1 cellular context compared by ENCODE assay signal in genomic region chr1:75345538-75346292, GRCh38.
TF ChIP-seq lines count a peak whose summit lies in the region.

No MANE protein-coding gene starts in this region.

TF ChIP-seq in HEK293, 187 proteins besides CTCF, POLR2A, EP300 and RAD21 (continued from another document):
- TF ChIP-seq, protein P1, sequence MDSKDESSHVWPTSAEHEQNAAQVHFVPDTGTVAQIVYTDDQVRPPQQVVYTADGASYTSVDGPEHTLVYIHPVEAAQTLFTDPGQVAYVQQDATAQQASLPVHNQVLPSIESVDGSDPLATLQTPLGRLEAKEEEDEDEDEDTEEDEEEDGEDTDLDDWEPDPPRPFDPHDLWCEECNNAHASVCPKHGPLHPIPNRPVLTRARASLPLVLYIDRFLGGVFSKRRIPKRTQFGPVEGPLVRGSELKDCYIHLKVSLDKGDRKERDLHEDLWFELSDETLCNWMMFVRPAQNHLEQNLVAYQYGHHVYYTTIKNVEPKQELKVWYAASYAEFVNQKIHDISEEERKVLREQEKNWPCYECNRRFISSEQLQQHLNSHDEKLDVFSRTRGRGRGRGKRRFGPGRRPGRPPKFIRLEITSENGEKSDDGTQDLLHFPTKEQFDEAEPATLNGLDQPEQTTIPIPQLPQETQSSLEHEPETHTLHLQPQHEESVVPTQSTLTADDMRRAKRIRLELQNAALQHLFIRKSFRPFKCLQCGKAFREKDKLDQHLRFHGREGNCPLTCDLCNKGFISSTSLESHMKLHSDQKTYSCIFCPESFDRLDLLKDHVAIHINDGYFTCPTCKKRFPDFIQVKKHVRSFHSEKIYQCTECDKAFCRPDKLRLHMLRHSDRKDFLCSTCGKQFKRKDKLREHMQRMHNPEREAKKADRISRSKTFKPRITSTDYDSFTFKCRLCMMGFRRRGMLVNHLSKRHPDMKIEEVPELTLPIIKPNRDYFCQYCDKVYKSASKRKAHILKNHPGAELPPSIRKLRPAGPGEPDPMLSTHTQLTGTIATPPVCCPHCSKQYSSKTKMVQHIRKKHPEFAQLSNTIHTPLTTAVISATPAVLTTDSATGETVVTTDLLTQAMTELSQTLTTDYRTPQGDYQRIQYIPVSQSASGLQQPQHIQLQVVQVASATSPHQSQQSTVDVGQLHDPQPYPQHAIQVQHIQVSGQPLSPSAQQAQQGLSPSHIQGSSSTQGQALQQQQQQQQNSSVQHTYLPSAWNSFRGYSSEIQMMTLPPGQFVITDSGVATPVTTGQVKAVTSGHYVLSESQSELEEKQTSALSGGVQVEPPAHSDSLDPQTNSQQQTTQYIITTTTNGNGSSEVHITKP (tag by site-specific recombination; IDR thresholded peaks at IDR 0.05): peak; percentile 77
- TF ChIP-seq ZNF2 (tag by site-specific recombination; IDR thresholded peaks at IDR 0.05) (no peak), ZFP41 (tag by site-specific recombination; IDR thresholded peaks at IDR 0.05; ENCODE audit: borderline replicate concordance) (no peak), ZBTB10 (tag by site-specific recombination; IDR thresholded peaks at IDR 0.05) (no peak), ZSCAN30 (tag by site-specific recombination; IDR thresholded peaks at IDR 0.05) (no peak), ZNF280D (tag by site-specific recombination; IDR thresholded peaks at IDR 0.05) (no peak), KLF16 (tag by site-specific recombination; IDR thresholded peaks at IDR 0.05) (no peak), HOXC10 (CRISPR knock-in tag; IDR thresholded peaks at IDR 0.05) (no peak), GLIS2 (tag by site-specific recombination; IDR thresholded peaks at IDR 0.05) (no peak), ZNF114 (tag by site-specific recombination; IDR thresholded peaks at IDR 0.05) (no peak), ZNF658 (tag by site-specific recombination; IDR thresholded peaks at IDR 0.05) (no peak), REPIN1 (tag by site-specific recombination; IDR thresholded peaks at IDR 0.05; ENCODE audit: low read depth) (no peak), ZNF366 (tag by site-specific recombination; conservative IDR thresholded peaks at IDR 0.05) (peak; percentile 82), ZNF76 (tag by site-specific recombination; IDR thresholded peaks at IDR 0.05; ENCODE audit: borderline replicate concordance, low read depth) (no peak), ZNF548 (tag by site-specific recombination; IDR thresholded peaks at IDR 0.05) (no peak), RBAK (tag by site-specific recombination; IDR thresholded peaks at IDR 0.05) (no peak), ZNF514 (tag by site-specific recombination; IDR thresholded peaks at IDR 0.05) (no peak), ZBTB8A (tag by site-specific recombination; IDR thresholded peaks at IDR 0.05) (no peak), SCRT2 (tag by site-specific recombination; IDR thresholded peaks at IDR 0.05) (0 out of 2 replicates have a peak, but pooled peaks have one; percentile 8), ZNF623 (tag by site-specific recombination; IDR thresholded peaks at IDR 0.05) (no peak), ZNF777 (tag by site-specific recombination; IDR thresholded peaks at IDR 0.05; ENCODE audit: borderline replicate concordance) (no peak), ZNF133 (tag by site-specific recombination; IDR thresholded peaks at IDR 0.05) (no peak), ZIC2 (tag by site-specific recombination; IDR thresholded peaks at IDR 0.05) (no peak), ZNF416 (tag by site-specific recombination; IDR thresholded peaks at IDR 0.05) (no peak), ZNF37A (tag by site-specific recombination; IDR thresholded peaks at IDR 0.05) (no peak), ZNF530 (tag by site-specific recombination; IDR thresholded peaks at IDR 0.05; ENCODE audit: low read depth) (no peak), ZNF645 (tag by site-specific recombination; IDR thresholded peaks at IDR 0.05) (no peak), PRDM1 (tag by site-specific recombination; IDR thresholded peaks at IDR 0.05) (no peak), SP2 (tag by site-specific recombination; IDR thresholded peaks at IDR 0.05) (no peak; the same call in 1 of the 2 replicates), GLIS1 (tag by site-specific recombination; IDR thresholded peaks at IDR 0.05) (no peak)
- TF ChIP-seq, protein P2, sequence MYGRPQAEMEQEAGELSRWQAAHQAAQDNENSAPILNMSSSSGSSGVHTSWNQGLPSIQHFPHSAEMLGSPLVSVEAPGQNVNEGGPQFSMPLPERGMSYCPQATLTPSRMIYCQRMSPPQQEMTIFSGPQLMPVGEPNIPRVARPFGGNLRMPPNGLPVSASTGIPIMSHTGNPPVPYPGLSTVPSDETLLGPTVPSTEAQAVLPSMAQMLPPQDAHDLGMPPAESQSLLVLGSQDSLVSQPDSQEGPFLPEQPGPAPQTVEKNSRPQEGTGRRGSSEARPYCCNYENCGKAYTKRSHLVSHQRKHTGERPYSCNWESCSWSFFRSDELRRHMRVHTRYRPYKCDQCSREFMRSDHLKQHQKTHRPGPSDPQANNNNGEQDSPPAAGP (tag by site-specific recombination; IDR thresholded peaks at IDR 0.05): no peak
- TF ChIP-seq, protein P3, sequence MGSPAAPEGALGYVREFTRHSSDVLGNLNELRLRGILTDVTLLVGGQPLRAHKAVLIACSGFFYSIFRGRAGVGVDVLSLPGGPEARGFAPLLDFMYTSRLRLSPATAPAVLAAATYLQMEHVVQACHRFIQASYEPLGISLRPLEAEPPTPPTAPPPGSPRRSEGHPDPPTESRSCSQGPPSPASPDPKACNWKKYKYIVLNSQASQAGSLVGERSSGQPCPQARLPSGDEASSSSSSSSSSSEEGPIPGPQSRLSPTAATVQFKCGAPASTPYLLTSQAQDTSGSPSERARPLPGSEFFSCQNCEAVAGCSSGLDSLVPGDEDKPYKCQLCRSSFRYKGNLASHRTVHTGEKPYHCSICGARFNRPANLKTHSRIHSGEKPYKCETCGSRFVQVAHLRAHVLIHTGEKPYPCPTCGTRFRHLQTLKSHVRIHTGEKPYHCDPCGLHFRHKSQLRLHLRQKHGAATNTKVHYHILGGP (tag by site-specific recombination; IDR thresholded peaks at IDR 0.05): no peak
- TF ChIP-seq, protein P4, sequence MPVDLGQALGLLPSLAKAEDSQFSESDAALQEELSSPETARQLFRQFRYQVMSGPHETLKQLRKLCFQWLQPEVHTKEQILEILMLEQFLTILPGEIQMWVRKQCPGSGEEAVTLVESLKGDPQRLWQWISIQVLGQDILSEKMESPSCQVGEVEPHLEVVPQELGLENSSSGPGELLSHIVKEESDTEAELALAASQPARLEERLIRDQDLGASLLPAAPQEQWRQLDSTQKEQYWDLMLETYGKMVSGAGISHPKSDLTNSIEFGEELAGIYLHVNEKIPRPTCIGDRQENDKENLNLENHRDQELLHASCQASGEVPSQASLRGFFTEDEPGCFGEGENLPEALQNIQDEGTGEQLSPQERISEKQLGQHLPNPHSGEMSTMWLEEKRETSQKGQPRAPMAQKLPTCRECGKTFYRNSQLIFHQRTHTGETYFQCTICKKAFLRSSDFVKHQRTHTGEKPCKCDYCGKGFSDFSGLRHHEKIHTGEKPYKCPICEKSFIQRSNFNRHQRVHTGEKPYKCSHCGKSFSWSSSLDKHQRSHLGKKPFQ (tag by site-specific recombination; IDR thresholded peaks at IDR 0.05): no peak
- TF ChIP-seq, protein P5, sequence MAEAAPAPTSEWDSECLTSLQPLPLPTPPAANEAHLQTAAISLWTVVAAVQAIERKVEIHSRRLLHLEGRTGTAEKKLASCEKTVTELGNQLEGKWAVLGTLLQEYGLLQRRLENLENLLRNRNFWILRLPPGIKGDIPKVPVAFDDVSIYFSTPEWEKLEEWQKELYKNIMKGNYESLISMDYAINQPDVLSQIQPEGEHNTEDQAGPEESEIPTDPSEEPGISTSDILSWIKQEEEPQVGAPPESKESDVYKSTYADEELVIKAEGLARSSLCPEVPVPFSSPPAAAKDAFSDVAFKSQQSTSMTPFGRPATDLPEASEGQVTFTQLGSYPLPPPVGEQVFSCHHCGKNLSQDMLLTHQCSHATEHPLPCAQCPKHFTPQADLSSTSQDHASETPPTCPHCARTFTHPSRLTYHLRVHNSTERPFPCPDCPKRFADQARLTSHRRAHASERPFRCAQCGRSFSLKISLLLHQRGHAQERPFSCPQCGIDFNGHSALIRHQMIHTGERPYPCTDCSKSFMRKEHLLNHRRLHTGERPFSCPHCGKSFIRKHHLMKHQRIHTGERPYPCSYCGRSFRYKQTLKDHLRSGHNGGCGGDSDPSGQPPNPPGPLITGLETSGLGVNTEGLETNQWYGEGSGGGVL (tag by site-specific recombination; IDR thresholded peaks at IDR 0.05): peak; percentile 19; the same call in 1 of the 2 replicates
- TF ChIP-seq, protein P6, sequence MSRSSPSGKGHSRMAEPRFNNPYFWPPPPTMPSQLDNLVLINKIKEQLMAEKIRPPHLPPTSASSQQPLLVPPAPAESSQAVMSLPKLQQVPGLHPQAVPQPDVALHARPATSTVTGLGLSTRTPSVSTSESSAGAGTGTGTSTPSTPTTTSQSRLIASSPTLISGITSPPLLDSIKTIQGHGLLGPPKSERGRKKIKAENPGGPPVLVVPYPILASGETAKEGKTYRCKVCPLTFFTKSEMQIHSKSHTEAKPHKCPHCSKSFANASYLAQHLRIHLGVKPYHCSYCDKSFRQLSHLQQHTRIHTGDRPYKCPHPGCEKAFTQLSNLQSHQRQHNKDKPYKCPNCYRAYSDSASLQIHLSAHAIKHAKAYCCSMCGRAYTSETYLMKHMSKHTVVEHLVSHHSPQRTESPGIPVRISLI (tag by site-specific recombination; IDR thresholded peaks at IDR 0.05): no peak
- TF ChIP-seq, protein P7, sequence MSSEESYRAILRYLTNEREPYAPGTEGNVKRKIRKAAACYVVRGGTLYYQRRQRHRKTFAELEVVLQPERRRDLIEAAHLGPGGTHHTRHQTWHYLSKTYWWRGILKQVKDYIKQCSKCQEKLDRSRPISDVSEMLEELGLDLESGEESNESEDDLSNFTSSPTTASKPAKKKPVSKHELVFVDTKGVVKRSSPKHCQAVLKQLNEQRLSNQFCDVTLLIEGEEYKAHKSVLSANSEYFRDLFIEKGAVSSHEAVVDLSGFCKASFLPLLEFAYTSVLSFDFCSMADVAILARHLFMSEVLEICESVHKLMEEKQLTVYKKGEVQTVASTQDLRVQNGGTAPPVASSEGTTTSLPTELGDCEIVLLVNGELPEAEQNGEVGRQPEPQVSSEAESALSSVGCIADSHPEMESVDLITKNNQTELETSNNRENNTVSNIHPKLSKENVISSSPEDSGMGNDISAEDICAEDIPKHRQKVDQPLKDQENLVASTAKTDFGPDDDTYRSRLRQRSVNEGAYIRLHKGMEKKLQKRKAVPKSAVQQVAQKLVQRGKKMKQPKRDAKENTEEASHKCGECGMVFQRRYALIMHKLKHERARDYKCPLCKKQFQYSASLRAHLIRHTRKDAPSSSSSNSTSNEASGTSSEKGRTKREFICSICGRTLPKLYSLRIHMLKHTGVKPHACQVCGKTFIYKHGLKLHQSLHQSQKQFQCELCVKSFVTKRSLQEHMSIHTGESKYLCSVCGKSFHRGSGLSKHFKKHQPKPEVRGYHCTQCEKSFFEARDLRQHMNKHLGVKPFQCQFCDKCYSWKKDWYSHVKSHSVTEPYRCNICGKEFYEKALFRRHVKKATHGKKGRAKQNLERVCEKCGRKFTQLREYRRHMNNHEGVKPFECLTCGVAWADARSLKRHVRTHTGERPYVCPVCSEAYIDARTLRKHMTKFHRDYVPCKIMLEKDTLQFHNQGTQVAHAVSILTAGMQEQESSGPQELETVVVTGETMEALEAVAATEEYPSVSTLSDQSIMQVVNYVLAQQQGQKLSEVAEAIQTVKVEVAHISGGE (tag by site-specific recombination; conservative IDR thresholded peaks at IDR 0.05; ENCODE audit: low read depth): no peak
